In genomic region chr1:1873186-1873585, GRCh38 we compare ENCODE assay signal across 14 cellular contexts. TPM values are rescaled to one million over a fixed set of nuclear protein-coding genes. Genes with fewer than 3 reads are reported as not detected.
A peak's percentile ranks its signal among the peaks of the same experiment; 100 is the strongest.
DNase-seq lines count a peak whose midpoint lies in the region; ATAC-seq and TF ChIP-seq lines count a peak whose summit lies in the region.
"Had no signal": no experiment of that assay in that cellular context is flagged by ENCODE, and none has a peak within 500 bp of the region (broad histone marks: within the 10 kb centered on the region; RNA-seq: fewer than 3 reads in every experiment).

No MANE protein-coding gene starts in this region.

- peak overlapping the region in 4 of 8 donors; percentile 26 to 71 (median 66) for H3K4me3 Mint-ChIP-seq in CD4-positive, alpha-beta memory T cell
- H3K4me3 Mint-ChIP-seq: activated CD4-positive, alpha-beta memory T cell treated with anti-CD3 and anti-CD28 coated beads for 36 hours; activated naive CD8-positive, alpha-beta T cell treated with anti-CD3 and anti-CD28 coated beads, Interleukin-2, amount 10 ng/mL, durations not matched to agents 7 days and 5 days; T-helper 1 cell treated with Interleukin-12 subunit alpha and Interleukin-12 subunit beta and Interleukin-4 antibody, amounts not matched to agents 30 μg/mL and 1 μg/mL, for 36 hours had no signal

- H3K4me1 ChIP-seq in CD4-positive, alpha-beta memory T cell (ENCODE audit: insufficient read depth, low read length): peaks cover 79% of the 10 kb centered on the region
- H3K4me1 ChIP-seq in Peyer's patch (peaks cover 11 to 74% (median 16%) of the 10 kb centered on the region in 4 donors), heart left ventricle (peaks cover 27 to 99% (median 86%) of the 10 kb centered on the region in 12 donors)

- peak; percentile 92 to 94 (median 94) for ATAC-seq in heart left ventricle
- no peak for ATAC-seq in GM19328 (IDR thresholded peaks at IDR 0.05; ENCODE audit: unreplicated experiment)

- H3K9me3 ChIP-seq in CD4-positive, alpha-beta memory T cell (ENCODE audit: control insufficient read depth in 1 of 2, low read length in 2 of 2): no peaks in the 10 kb centered on the region
- no peaks in the 10 kb centered on the region for H3K9me3 ChIP-seq in Peyer's patch
- H3K9me3 ChIP-seq in heart left ventricle: no peaks in the 10 kb centered on the region

- H3K36me3 ChIP-seq in CD4-positive, alpha-beta memory T cell (ENCODE audit: insufficient read depth, low read length): peaks cover 22% of the 10 kb centered on the region
- peaks cover 0 to 10% (median 0%) of the 10 kb centered on the region in 3 donors for H3K36me3 ChIP-seq in Peyer's patch
- peaks cover 0 to 49% (median 3%) of the 10 kb centered on the region in 9 donors for H3K36me3 ChIP-seq in heart left ventricle

- WGBS in heart left ventricle, 4 donors: 43 to 61% (median 50%) methylated on average over 2 of the region's 2 CpGs

- H3K4me3 ChIP-seq in CD4-positive, alpha-beta memory T cell (ENCODE audit: low read length in 2 of 2): no peak overlapping the region
- H3K4me3 ChIP-seq in Peyer's patch (no peak overlapping the region), heart left ventricle (peak overlapping the region in 1 of 12 donors; percentile 8)
- H3K4me3 ChIP-seq: dorsolateral prefrontal cortex had no signal

- H3K27ac ChIP-seq in CD4-positive, alpha-beta memory T cell (ENCODE audit: low read depth, low read length): no peak overlapping the region
- peak overlapping the region in 1 of 4 donors; percentile 60 for H3K27ac ChIP-seq in Peyer's patch
- H3K27ac ChIP-seq in heart left ventricle: peak overlapping the region in 10 of 12 donors; percentile 37 to 82 (median 70)

- H3K27me3 ChIP-seq in CD4-positive, alpha-beta memory T cell (ENCODE audit: insufficient read depth, low read length): no peaks in the 10 kb centered on the region
- H3K27me3 ChIP-seq in Peyer's patch: no peaks in the 10 kb centered on the region
- H3K27me3 ChIP-seq in heart left ventricle: no peaks in the 10 kb centered on the region
- H3K27me3 ChIP-seq: dorsolateral prefrontal cortex had no signal

- peak overlapping the region in 5 of 7 donors; percentile 22 to 88 (median 74) for H3K27ac Mint-ChIP-seq in CD4-positive, alpha-beta memory T cell
- H3K27ac Mint-ChIP-seq: activated naive CD8-positive, alpha-beta T cell treated with anti-CD3 and anti-CD28 coated beads, Interleukin-2, amount 10 ng/mL, durations not matched to agents 7 days and 5 days had no signal

- CTCF ChIA-PET in CD4-positive, alpha-beta memory T cell (lab: Charles Lee; ENCODE audit: partially characterized antibody): no interaction called here
- CTCF ChIA-PET in GM10248 (lab: Yijun Ruan, JAX): interaction anchor here (1.4 kb wide), 1 partner anchor 15 kb away, joined by 3 read pairs; no protein-coding TSS in a partner anchor

- no peak for TF ChIP-seq POLR2A in Peyer's patch (IDR thresholded peaks at IDR 0.05)
- no peak for TF ChIP-seq POLR2A in heart left ventricle (IDR thresholded peaks at IDR 0.05)

- H3K9me3 Mint-ChIP-seq in CD4-positive, alpha-beta memory T cell: peaks cover 0 to 1% (median 0%) of the 10 kb centered on the region in 8 donors
- H3K9me3 Mint-ChIP-seq: activated CD4-positive, alpha-beta memory T cell treated with anti-CD3 and anti-CD28 coated beads for 36 hours; T-helper 1 cell treated with Interleukin-12 subunit alpha and Interleukin-12 subunit beta and Interleukin-4 antibody, amounts not matched to agents 30 μg/mL and 1 μg/mL, for 36 hours had no signal

- no peak for DNase-seq in CD4-positive, alpha-beta memory T cell
- peak in 2 of 3 donors; percentile 74 to 81 for DNase-seq in Peyer's patch
- peak; percentile 79 to 93 (median 84) for DNase-seq in heart left ventricle
- peak; percentile 23 for DNase-seq in posterior vena cava (ENCODE audit: low spot score)
- no peak for DNase-seq in GM10266 (ENCODE audit: extremely low spot score)
- no peak for DNase-seq in GM10248 (ENCODE audit: extremely low spot score)
- no peak for DNase-seq in effector CD8-positive, alpha-beta T cell (lab: John Stamatoyannopoulos, UW)
- DNase-seq: activated CD4-positive, alpha-beta memory T cell treated with anti-CD3 and anti-CD28 coated beads for 36 hours; activated naive CD8-positive, alpha-beta T cell treated with anti-CD3 and anti-CD28 coated beads, Interleukin-2, amount 10 ng/mL, durations not matched to agents 7 days and 5 days; kidney glomerular epithelial cell had no signal

- no peaks in the 10 kb centered on the region for H3K27me3 Mint-ChIP-seq in CD4-positive, alpha-beta memory T cell
- H3K27me3 Mint-ChIP-seq: activated CD4-positive, alpha-beta memory T cell treated with anti-CD3 and anti-CD28 coated beads for 36 hours; activated naive CD8-positive, alpha-beta T cell treated with anti-CD3 and anti-CD28 coated beads, Interleukin-2, amount 10 ng/mL, durations not matched to agents 7 days and 5 days had no signal

- TF ChIP-seq CTCF in Peyer's patch (IDR thresholded peaks at IDR 0.05) (no peak), heart left ventricle (IDR thresholded peaks at IDR 0.05) (no peak), GM10266 (IDR thresholded peaks at IDR 0.05; ENCODE audit: control insufficient read depth, insufficient read depth, low read depth, missing control alignments) (no peak), GM10248 (IDR thresholded peaks at IDR 0.05; ENCODE audit: control extremely low read depth, extremely low read depth, low read depth, missing control alignments) (no peak)

- H3K4me1 Mint-ChIP-seq in CD4-positive, alpha-beta memory T cell: peaks cover 63 to 86% (median 76%) of the 10 kb centered on the region in 4 donors

- POLR2A ChIA-PET in CD4-positive, alpha-beta memory T cell (lab: Charles Lee; ENCODE audit: partially characterized antibody): no interaction called here
- POLR2A ChIA-PET in GM10248 (lab: Yijun Ruan, JAX): no interaction called here

- H3K36me3 Mint-ChIP-seq in CD4-positive, alpha-beta memory T cell: peaks cover 30 to 51% of the 10 kb centered on the region in 2 donors

- intact Hi-C loops in CD4-positive, alpha-beta memory T cell (cut with micrococcal nuclease): no loop called here
- intact Hi-C loops in heart left ventricle (cut with DNase I) (no loop called here), posterior vena cava (cut with DNase I) (loop anchor here in 1 of 2 donors (5.0 kb wide), 1 partner anchor 76 kb away; no protein-coding TSS in a partner anchor)

RNA-seq across cellular contexts. Expression of gene GNB1, which starts 17.7 kb away (rescaled TPM):
- 100 to 1,000 TPM; 257 to 276 TPM for total RNA-seq in CD4-positive, alpha-beta memory T cell
- 100 to 1,000 TPM in 1 of 2 donors, 10 to 100 TPM in 1; 70.9 to 137 TPM for polyA plus RNA-seq in CD4-positive, alpha-beta memory T cell
- total RNA-seq in Peyer's patch (100 to 1,000 TPM; 112 to 266 (median 236) TPM), heart left ventricle (100 to 1,000 TPM in 7 of 9 donors, 10 to 100 TPM in 2; 83.8 to 275 (median 172) TPM), posterior vena cava (100 to 1,000 TPM; 318 to 379 TPM)
- polyA plus RNA-seq in heart left ventricle: 100 to 1,000 TPM in 1 of 2 donors, 10 to 100 TPM in 1; 52.9 to 181 TPM

RNA-seq across cellular contexts. Expression of gene CALML6, which starts 41.9 kb away (rescaled TPM):
- total RNA-seq in CD4-positive, alpha-beta memory T cell: under 1 TPM; 0.44 to 0.78 TPM
- polyA plus RNA-seq in CD4-positive, alpha-beta memory T cell: not detected
- total RNA-seq in Peyer's patch: not detected
- under 1 TPM in 3 of 9 donors, not detected in 6; 0.17 to 0.58 (median 0.29) TPM for total RNA-seq in heart left ventricle
- polyA plus RNA-seq in heart left ventricle: not detected
- under 1 TPM in 1 of 2 donors, not detected in 1; 0.37 TPM for total RNA-seq in posterior vena cava
- total RNA-seq: frontal cortex had no signal

RNA-seq across cellular contexts. Expression of gene TMEM52, which starts 45.9 kb away (rescaled TPM):
- total RNA-seq in CD4-positive, alpha-beta memory T cell: under 1 TPM in 1 of 2 experiments, not detected in 1; 0.55 TPM
- not detected for polyA plus RNA-seq in CD4-positive, alpha-beta memory T cell
- 10 to 100 TPM in 1 of 4 donors, 1 to 10 TPM in 3; 2.2 to 11.6 (median 6.4) TPM for total RNA-seq in Peyer's patch
- total RNA-seq in heart left ventricle: 1 to 10 TPM in 6 of 9 donors, under 1 TPM in 3; 0.35 to 2.4 (median 1.1) TPM
- polyA plus RNA-seq in heart left ventricle: 1 to 10 TPM; 1.6 to 7.9 TPM
- not detected for total RNA-seq in posterior vena cava
- total RNA-seq: activated naive CD8-positive, alpha-beta T cell treated with anti-CD3 and anti-CD28 coated beads, Interleukin-2, amount 10 ng/mL, durations not matched to agents 7 days and 5 days had no signal

Comparison
In these comparisons a context has a peak if more than half of its experiments do, and no peak if none do; other contexts are left out.
1. DNase-seq: peak in Peyer's patch (2 of 3), heart left ventricle (5 of 5) and posterior vena cava (single experiment); none in CD4-positive, alpha-beta memory T cell (0 of 5), GM10266 (single experiment), GM10248 (single experiment) and effector CD8-positive, alpha-beta T cell (single experiment).